In genomic region chr16:55478827-55479559, GRCh38 we compare ENCODE assay signal across 8 cellular contexts. TPM values are rescaled to one million over a fixed set of nuclear protein-coding genes. Genes with fewer than 3 reads are reported as not detected.
DNase-seq lines count a peak whose midpoint lies in the region; ATAC-seq, FAIRE-seq and TF ChIP-seq lines count a peak whose summit lies in the region.

MMP2 (plus strand) TSS chr16:55479198; CDS start chr16:55479480, 282 bp downstream.

- no peak for TF ChIP-seq POLR2A in H54 (IDR thresholded peaks at IDR 0.05; ENCODE audit: low read depth, low read length)

- peaks cover 0 to 17% (median 6%) of the 10 kb centered on the region in 9 donors for H3K36me3 ChIP-seq in heart right ventricle

- peak; percentile 63 to 77 (median 71) for ATAC-seq in heart right ventricle
- ATAC-seq in GM21423 (IDR thresholded peaks at IDR 0.05; ENCODE audit: unreplicated experiment): no peak
- no peak for ATAC-seq in GM18868 (IDR thresholded peaks at IDR 0.05; ENCODE audit: unreplicated experiment)

- H3K27ac ChIP-seq in heart right ventricle: peak within 1 kb of the TSS; percentile 79 to 92 (median 88)

- H3K9me3 ChIP-seq in heart right ventricle: no peaks in the 10 kb centered on the region

- peaks cover 0 to 41% (median 4%) of the 10 kb centered on the region in 7 donors for H3K27me3 ChIP-seq in heart right ventricle

- TF ChIP-seq CTCF in WI38 (IDR thresholded peaks at IDR 0.05; ENCODE audit: low read depth, low read length) (no peak), heart right ventricle (IDR thresholded peaks at IDR 0.05) (no peak)

- intact Hi-C loops in heart right ventricle (cut with DNase I): no loop called here

- peak; percentile 48 for DNase-seq in H54 (ENCODE audit: insufficient read length, low spot score)
- peak; percentile 77 to 81 for DNase-seq in heart right ventricle
- no peak for DNase-seq in pulmonary artery endothelial cell (ENCODE audit: low read depth, low spot score)
- no peak for DNase-seq in NCI-H146 (lab: John Stamatoyannopoulos, UW)
- DNase-seq in stimulated activated naive CD4-positive, alpha-beta T cell (lab: John Stamatoyannopoulos, UW): no peak

- H3K4me1 ChIP-seq in heart right ventricle: peaks cover 0 to 52% (median 21%) of the 10 kb centered on the region in 9 donors

- FAIRE-seq in H54 (lab: Jason Lieb, UNC): no peak

- 1% methylated on average over 62 to 63 of the region's 63 CpGs for WGBS in heart right ventricle, 2 donors

- H3K4me3 ChIP-seq in WI38 (ENCODE audit: low read depth, low read length): peak within 1 kb of the TSS; percentile 95
- H3K4me3 ChIP-seq in heart right ventricle: peak within 1 kb of the TSS; percentile 44 to 76 (median 63)

RNA-seq across cellular contexts. Expression of gene MMP2, which starts in this region (rescaled TPM):
- total RNA-seq in heart right ventricle (100 to 1,000 TPM in 5 of 10 donors, 10 to 100 TPM in 5; 42.3 to 157 (median 88.0) TPM), pulmonary artery endothelial cell (214 and 219 TPM in 2 replicates)
- 100 to 1,000 TPM in 1 of 2 donors, 10 to 100 TPM in 1; 36.1 to 119 TPM for polyA plus RNA-seq in heart right ventricle

Comparison
In these comparisons a context has a peak if more than half of its experiments do, and no peak if none do; other contexts are left out.
1. DNase-seq: peak in H54 (single experiment) and heart right ventricle (2 of 2); none in pulmonary artery endothelial cell (single experiment), NCI-H146 (single experiment) and stimulated activated naive CD4-positive, alpha-beta T cell (0 of 6).
2. ATAC-seq: peak in heart right ventricle (8 of 8); none in GM21423 (single experiment) and GM18868 (single experiment).